Comparison of ENCODE assay signal across 7 cellular contexts in the genomic region with DNA sequence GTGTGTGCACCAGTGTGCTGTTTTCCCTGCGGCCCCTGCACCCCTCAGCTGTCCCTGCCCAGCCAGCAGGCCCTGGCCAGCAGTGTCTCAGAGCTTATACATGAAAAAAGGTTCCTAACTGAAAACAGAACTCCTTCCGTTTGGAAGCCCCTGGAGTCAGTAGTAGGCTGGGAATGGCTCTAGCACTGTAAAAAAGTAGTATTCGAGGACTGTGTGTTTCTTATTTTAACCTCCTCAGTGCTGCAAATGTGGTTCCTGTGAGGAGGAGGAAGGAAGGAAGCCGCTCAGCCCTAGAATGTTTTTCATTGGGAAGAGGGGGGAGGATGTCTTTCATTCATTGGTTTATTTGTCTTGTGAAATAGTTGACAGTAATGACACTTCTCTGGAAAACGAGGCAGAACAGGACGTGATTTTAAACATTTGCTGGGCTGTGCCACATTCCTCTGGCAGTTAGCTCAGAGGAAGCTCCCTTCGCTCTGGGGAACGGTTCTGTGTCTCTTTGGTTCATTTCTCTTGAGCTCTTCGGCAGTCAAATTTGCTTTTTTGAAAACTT.
DNase-seq lines count a peak whose midpoint lies in the region; ATAC-seq and TF ChIP-seq lines count a peak whose summit lies in the region.

No MANE protein-coding gene starts in this region.

- no peaks in the 10 kb centered on the region for H3F3A ChIP-seq in Loucy (ENCODE audit: low read depth)

- H3K27me3 ChIP-seq in Loucy (ENCODE audit: insufficient read depth, low read length, poor library complexity, severe bottlenecking) (no peaks in the 10 kb centered on the region), adipocyte (replicated peaks; ENCODE audit: control insufficient read depth, insufficient read depth, low read length) (no peaks in the 10 kb centered on the region), left ventricle myocardium inferior (ENCODE audit: low read depth) (no peaks in the 10 kb centered on the region), psoas muscle (ENCODE audit: insufficient read depth in 3 of 3, low read length in 2 of 3) (no peaks in the 10 kb centered on the region)

- H2AFZ ChIP-seq in Loucy (ENCODE audit: low read length), result no peak overlapping the region

- ATAC-seq in psoas muscle, result peak in 3 of 4 donors; percentile 31 to 52 (median 52)
- no peak for ATAC-seq in GM19395 (IDR thresholded peaks at IDR 0.05; ENCODE audit: unreplicated experiment)

- H3K4me1 ChIP-seq in Loucy (ENCODE audit: insufficient read depth, low read length, poor library complexity, severe bottlenecking) (peaks cover 49% of the 10 kb centered on the region), adipocyte (ENCODE audit: control insufficient read depth, insufficient read depth, low read length) (peaks cover 57% of the 10 kb centered on the region), left ventricle myocardium inferior (peaks cover 99% of the 10 kb centered on the region), psoas muscle (peaks cover 40% of the 10 kb centered on the region)

- H3K79me2 ChIP-seq in Loucy (ENCODE audit: insufficient read depth, low read length), result peaks cover 89% of the 10 kb centered on the region

- POLR2A ChIA-PET in GM10248 (lab: Yijun Ruan, JAX), result interaction anchor here (0.5 to 1.5 kb wide), 5 partner anchors 15 to 75 kb away, joined by 3 to 4 read pairs (median 3); no protein-coding TSS in a partner anchor

- no peaks in the 10 kb centered on the region for H3K9me3 ChIP-seq in Loucy (ENCODE audit: insufficient read depth, low read depth, low read length)
- no peaks in the 10 kb centered on the region for H3K9me3 ChIP-seq in adipocyte (ENCODE audit: control insufficient read depth, low read length)
- no peaks in the 10 kb centered on the region for H3K9me3 ChIP-seq in left ventricle myocardium inferior (replicated peaks)
- no peaks in the 10 kb centered on the region for H3K9me3 ChIP-seq in psoas muscle

- H3K27ac ChIP-seq in left ventricle myocardium inferior (replicated peaks) (peak overlapping the region; percentile 89), psoas muscle (peak overlapping the region; percentile 83)

- H3K9ac ChIP-seq in Loucy (ENCODE audit: low read depth, low read length, poor library complexity, severe bottlenecking), result peak overlapping the region; percentile 85
- peak overlapping the region; percentile 87 for H3K9ac ChIP-seq in adipocyte (ENCODE audit: low read length)

- TF ChIP-seq CTCF in Loucy (conservative IDR thresholded peaks at IDR 0.05; ENCODE audit: low read length) (no peak), left ventricle myocardium inferior (IDR thresholded peaks at IDR 0.05; ENCODE audit: borderline replicate concordance) (no peak), psoas muscle (IDR thresholded peaks at IDR 0.05) (no peak), GM10248 (IDR thresholded peaks at IDR 0.05; ENCODE audit: control extremely low read depth, extremely low read depth, low read depth, missing control alignments) (no peak)

- H3K9me2 ChIP-seq in Loucy (replicated peaks; ENCODE audit: low read depth, low read length), result no peaks in the 10 kb centered on the region

- H3K36me3 ChIP-seq in Loucy (ENCODE audit: insufficient read depth, low read length) (no peaks in the 10 kb centered on the region), adipocyte (ENCODE audit: control insufficient read depth, insufficient read depth, low read length, severe bottlenecking) (no peaks in the 10 kb centered on the region), left ventricle myocardium inferior (peaks cover 4% of the 10 kb centered on the region), psoas muscle (ENCODE audit: insufficient read depth in 1 of 2, low read depth in 1 of 2) (no peaks in the 10 kb centered on the region)

- WGBS in psoas muscle, 3 donors, result 29 to 38% (median 35%) methylated on average over 9 of the region's 9 CpGs

- intact Hi-C loops in left ventricle myocardium inferior (cut with micrococcal nuclease), result no loop called here
- intact Hi-C loops in psoas muscle (cut with DNase I), result loop anchor here in 1 of 2 donors (5.0 kb wide), 1 partner anchor 37 kb away; no protein-coding TSS in a partner anchor

- DNase-seq in GF-D8 (lab: John Stamatoyannopoulos, UW), result peak; percentile 75
- DNase-seq in adipocyte (ENCODE audit: low read depth), result peak; percentile 87
- DNase-seq in left ventricle myocardium inferior, result no peak
- DNase-seq in psoas muscle, result peak in 1 of 2 donors; percentile 60
- no peak for DNase-seq in GM10248 (ENCODE audit: extremely low spot score)

- peak overlapping the region; percentile 97 for H3K4me2 ChIP-seq in Loucy (ENCODE audit: low read depth, low read length, poor library complexity, severe bottlenecking)

- CTCF ChIA-PET in GM10248 (lab: Yijun Ruan, JAX), result interaction anchor here (1.0 to 5.2 kb wide), 11 partner anchors 8 to 59 kb away, joined by 3 to 26 read pairs (median 5); no protein-coding TSS in a partner anchor

- H3K4me3 ChIP-seq in Loucy (ENCODE audit: low read length, poor library complexity, severe bottlenecking) (peak overlapping the region; percentile 99), adipocyte (ENCODE audit: low read length) (peak overlapping the region; percentile 82), left ventricle myocardium inferior (peak overlapping the region; percentile 66), psoas muscle (peak overlapping the region; percentile 82)

- peaks cover 44% of the 10 kb centered on the region for H4K20me1 ChIP-seq in Loucy (ENCODE audit: insufficient read depth, low read length, poor library complexity, severe bottlenecking)

Comparison
In these comparisons a context has a peak if more than half of its experiments do, and no peak if none do; other contexts are left out.
1. DNase-seq: peak in GF-D8 (single experiment) and adipocyte (single experiment); none in left ventricle myocardium inferior (single experiment) and GM10248 (single experiment).
2. Peak in every context shown above with its lines, with median percentiles within 50 percentile points of each other: H3K4me3 ChIP-seq.